17 cellular contexts compared by ENCODE assay signal in the genomic region with DNA sequence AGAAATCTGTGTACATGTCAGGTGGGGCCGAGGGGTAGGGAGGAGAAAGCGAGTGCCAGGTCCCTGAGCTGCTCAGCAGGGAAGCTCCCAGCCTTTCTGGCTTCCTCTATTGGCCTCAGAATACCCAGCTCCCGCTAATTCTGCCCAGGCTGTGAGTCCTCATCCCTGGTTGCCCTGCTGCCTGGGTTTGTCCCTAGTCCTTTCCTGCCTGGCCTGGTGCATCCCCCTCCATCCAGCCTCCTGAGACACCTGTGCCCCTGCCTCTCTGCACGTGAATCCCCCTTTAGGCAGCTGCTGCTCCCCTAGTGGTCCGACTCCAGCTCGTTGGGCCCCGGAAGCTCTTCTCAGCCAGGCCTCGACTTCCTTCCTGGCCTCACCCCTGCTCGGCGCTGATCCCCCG. TPM values are rescaled to one million over a fixed set of nuclear protein-coding genes. Genes with fewer than 3 reads are reported as not detected.
DNase-seq lines count a peak whose midpoint lies in the region; ATAC-seq, FAIRE-seq and TF ChIP-seq lines count a peak whose summit lies in the region.
"Had no signal": no experiment of that assay in that cellular context is flagged by ENCODE, and none has a peak within 500 bp of the region (broad histone marks: within the 10 kb centered on the region; RNA-seq: fewer than 3 reads in every experiment).

No MANE protein-coding gene starts in this region.

- no peaks in the 10 kb centered on the region for H3K36me3 ChIP-seq in PC-3 (ENCODE audit: low read depth, low read length)
- no peaks in the 10 kb centered on the region for H3K36me3 ChIP-seq in kidney (ENCODE audit: control insufficient read depth in 1 of 2, insufficient read depth in 2 of 2, low read length in 2 of 2)
- H3K36me3 ChIP-seq in spleen, result no peaks in the 10 kb centered on the region

- no peak for ATAC-seq in PC-3
- no peak for ATAC-seq in stimulated activated naive CD8-positive, alpha-beta T cell treated with anti-CD3 and anti-CD28 coated beads, Interleukin-15, amount 100 ng/mL, for 72 hours
- no peak for ATAC-seq in GM18861 (IDR thresholded peaks at IDR 0.05; ENCODE audit: unreplicated experiment)
- ATAC-seq: K562 had no signal

- H3K9ac ChIP-seq in PC-3 (ENCODE audit: low read length) (no peak overlapping the region), kidney (ENCODE audit: low read length in 2 of 2) (no peak overlapping the region)
- H3K9ac ChIP-seq: GM23248 had no signal

- no peaks in the 10 kb centered on the region for H3K9me3 Mint-ChIP-seq in stimulated activated naive CD8-positive, alpha-beta T cell treated with anti-CD3 and anti-CD28 coated beads, Interleukin-15, amount 100 ng/mL, for 72 hours

- CTCF ChIA-PET in PC-3 (lab: Charles Lee), result no interaction called here

- H3K4me3 Mint-ChIP-seq in stimulated activated naive CD8-positive, alpha-beta T cell treated with anti-CD3 and anti-CD28 coated beads, Interleukin-15, amount 100 ng/mL, for 72 hours, result no peak overlapping the region

- H3K27me3 ChIP-seq in PC-3 (ENCODE audit: low read length) (no peaks in the 10 kb centered on the region), spleen (replicated peaks in 1 of 7) (peaks cover 0 to 57% (median 9%) of the 10 kb centered on the region in 7 donors)

- intact Hi-C loops in PC-3 (cut with micrococcal nuclease), result no loop called here
- intact Hi-C loops in kidney (cut with DNase I), result no loop called here
- intact Hi-C loops in spleen (cut with DNase I; ENCODE audit: low total_unique reads), result no loop called here

- peak; percentile 24 for DNase-seq in activated effector memory CD4-positive, alpha-beta T cell treated with anti-CD3 and anti-CD28 coated beads, Interleukin-2, amount 50 U/mL, for 16 hours
- no peak for DNase-seq in activated effector memory CD4-positive, alpha-beta T cell treated with Interleukin-2 at 50 U/mL for 16 hours
- DNase-seq in PC-3 (no peak), kidney (peak; percentile 49), spleen (peak; percentile 53), G401 (ENCODE audit: low spot score) (no peak)
- DNase-seq in stimulated activated naive CD8-positive, alpha-beta T cell treated with anti-CD3 and anti-CD28 coated beads, Interleukin-15, amount 100 ng/mL, for 72 hours, result no peak
- DNase-seq: C1 segment of cervical spinal cord, DMS79 treated with DMSO at 0.1 percent for 48 hours, GM23248, HCEC 1CT, NCI-H1105, NCI-H2081 treated with DMSO at 0.1 percent for 48 hours, RPMI8226, SIG-M5 had no signal

- H3K9me3 ChIP-seq in PC-3 (ENCODE audit: low read length), result no peaks in the 10 kb centered on the region
- no peaks in the 10 kb centered on the region for H3K9me3 ChIP-seq in kidney (ENCODE audit: control insufficient read depth in 1 of 2, low read length in 2 of 2)
- no peaks in the 10 kb centered on the region for H3K9me3 ChIP-seq in spleen

- 0 out of 2 replicates have a peak, but pooled peaks cover 4% of the 10 kb centered on the region for H3K79me2 ChIP-seq in PC-3 (ENCODE audit: low read length)

- peak overlapping the region in 1 of 2 donors; percentile 43 for H3K27ac Mint-ChIP-seq in stimulated activated naive CD8-positive, alpha-beta T cell treated with anti-CD3 and anti-CD28 coated beads, Interleukin-15, amount 100 ng/mL, for 72 hours

- no peaks in the 10 kb centered on the region for H3K4me1 Mint-ChIP-seq in stimulated activated naive CD8-positive, alpha-beta T cell treated with anti-CD3 and anti-CD28 coated beads, Interleukin-15, amount 100 ng/mL, for 72 hours

- no peaks in the 10 kb centered on the region for H3F3A ChIP-seq in PC-3 (ENCODE audit: low read length, unreplicated experiment)

- in situ Hi-C loops in G401 (cut with HindIII; ENCODE audit: low sequenced_read_pairs), result no loop called here

- TF ChIP-seq POLR2A in spleen (IDR thresholded peaks at IDR 0.05), result no peak

- no peak overlapping the region for H2AFZ ChIP-seq in PC-3 (ENCODE audit: low read length)
- H2AFZ ChIP-seq: GM23248 had no signal

- BruUV-seq in PC-3 (replicated peaks; lab: Mats Ljungman, UMichigan), result no TSS peak

- no peaks in the 10 kb centered on the region for H4K20me1 ChIP-seq in PC-3 (ENCODE audit: low read length)

- no peak for TF ChIP-seq CTCF in PC-3 (conservative IDR thresholded peaks at IDR 0.05; ENCODE audit: low read depth, low read length)
- TF ChIP-seq CTCF in kidney (IDR thresholded peaks at IDR 0.05; ENCODE audit: borderline replicate concordance, extremely low read depth, insufficient read depth), result no peak
- no peak for TF ChIP-seq CTCF in spleen (IDR thresholded peaks at IDR 0.05 in 8 of 11, conservative IDR thresholded peaks at IDR 0.05 in 3 of 11)

- WGBS in spleen, 5 donors, result 51 to 66% (median 52%) methylated on average over 11 of the region's 11 CpGs

- no peak overlapping the region for H3K4me2 ChIP-seq in PC-3 (ENCODE audit: low read length)

- H3K27me3 Mint-ChIP-seq in stimulated activated naive CD8-positive, alpha-beta T cell treated with anti-CD3 and anti-CD28 coated beads, Interleukin-15, amount 100 ng/mL, for 72 hours, result peaks cover 10% of the 10 kb centered on the region

- H3K4me1 ChIP-seq in PC-3 (ENCODE audit: insufficient read depth, low read length), result peaks cover 65% of the 10 kb centered on the region
- no peaks in the 10 kb centered on the region for H3K4me1 ChIP-seq in kidney (ENCODE audit: control insufficient read depth in 1 of 2, insufficient read depth in 1 of 2, low read depth in 1 of 2, low read length in 2 of 2)
- no peaks in the 10 kb centered on the region for H3K4me1 ChIP-seq in spleen

- H3K9me2 ChIP-seq in PC-3 (replicated peaks; ENCODE audit: low read length), result no peaks in the 10 kb centered on the region

- H3K27ac ChIP-seq in PC-3 (ENCODE audit: low read length) (peak overlapping the region; percentile 93), kidney (ENCODE audit: low read depth in 2 of 2, low read length in 2 of 2) (no peak overlapping the region), spleen (no peak overlapping the region)
- H3K27ac ChIP-seq: GM23248 had no signal

- H3K4me3 ChIP-seq in PC-3 (ENCODE audit: low read length) (no peak overlapping the region), kidney (ENCODE audit: low read length in 2 of 2) (no peak overlapping the region), spleen (no peak overlapping the region)
- H3K4me3 ChIP-seq: GM23248, K562 had no signal

- POLR2A ChIA-PET in PC-3 (lab: Charles Lee; ENCODE audit: unreplicated experiment), result interaction anchor here (0.5 kb wide), 1 partner anchor 33 kb away, joined by 3 read pairs; no protein-coding TSS in a partner anchor

- FAIRE-seq in kidney (lab: Jason Lieb, UNC), result no peak
- FAIRE-seq: K562 had no signal

RNA-seq across cellular contexts. Expression of gene INHBB, which starts 54.6 kb away (rescaled TPM):
- total RNA-seq in PC-3 (2014; rRNA removed), result 223 and 269 TPM in 2 replicates
- total RNA-seq in kidney, result 3.7 TPM
- 0.49 TPM for polyA plus RNA-seq in kidney (ENCODE audit: insufficient read depth, low read depth, low replicate concordance)
- total RNA-seq in spleen, result 1 to 10 TPM in 2 of 7 donors, under 1 TPM in 5; 0.29 to 1.4 (median 0.68) TPM
- polyA plus RNA-seq in spleen, result 1 to 10 TPM in 1 of 3 donors, under 1 TPM in 2; 0.26 to 1.5 (median 0.58) TPM
- total RNA-seq in G401 (2014; rRNA removed; shearing (Covaris generic)), result not detected in 2 replicates
- total RNA-seq: K562 had no signal
- polyA plus RNA-seq: K562 had no signal

Comparison
In these comparisons a context has a peak if more than half of its experiments do, and no peak if none do; other contexts are left out.
1. DNase-seq: peak in activated effector memory CD4-positive, alpha-beta T cell treated with anti-CD3 and anti-CD28 coated beads, Interleukin-2, amount 50 U/mL, for 16 hours (single experiment), kidney (single experiment) and spleen (single experiment); none in activated effector memory CD4-positive, alpha-beta T cell treated with Interleukin-2 at 50 U/mL for 16 hours (single experiment), PC-3 (single experiment), stimulated activated naive CD8-positive, alpha-beta T cell treated with anti-CD3 and anti-CD28 coated beads, Interleukin-15, amount 100 ng/mL, for 72 hours (0 of 2) and G401 (single experiment).
2. RNA of gene INHBB, which starts 54.6 kb away (total RNA-seq): 223 to 269 TPM in PC-3; 3.7 TPM in kidney (single experiment), 0.29 to 1.4 TPM in spleen and not detected in G401; every median in the first group is over 10 times any median in the second.